Comparison of ENCODE assay signal across 8 cellular contexts in the genomic region with DNA sequence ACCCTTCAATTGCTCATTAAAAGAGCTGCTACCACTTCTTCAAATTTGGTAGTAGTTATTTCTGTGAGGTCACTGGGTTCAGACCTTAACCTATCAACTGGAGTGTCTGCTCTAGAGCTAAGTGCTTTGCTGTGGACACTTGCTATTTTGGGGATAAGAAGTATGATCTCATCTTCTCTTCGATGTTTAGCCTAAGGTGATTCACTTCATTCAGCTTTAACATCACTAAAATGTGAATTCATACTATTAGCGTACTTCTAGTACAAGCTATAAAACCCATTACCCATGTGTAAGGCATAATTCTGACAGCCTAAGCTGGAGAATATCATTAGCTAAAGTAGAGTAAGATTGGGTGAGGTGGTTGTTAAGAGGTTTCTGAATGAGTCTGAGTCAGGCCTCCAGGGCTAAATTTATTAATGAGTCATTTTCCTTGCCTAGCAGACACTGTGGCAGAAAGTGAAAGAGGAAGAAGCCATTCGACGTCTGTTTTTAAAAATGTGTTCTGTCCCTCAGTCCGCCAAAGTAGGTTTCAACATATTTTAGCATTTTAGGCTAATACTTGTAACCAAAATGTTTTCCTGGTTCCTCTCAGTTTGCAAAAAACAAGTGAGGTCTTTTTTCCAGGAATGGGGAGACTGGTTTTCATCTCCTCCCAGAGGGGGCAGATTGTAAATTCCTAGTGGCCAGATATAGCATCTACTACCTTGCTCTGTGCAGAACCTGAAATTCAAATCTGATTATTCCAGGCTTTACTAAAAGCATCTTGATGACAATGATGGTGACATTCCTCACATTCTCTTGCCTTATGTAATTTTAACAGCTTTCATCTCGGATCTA.
A peak's percentile ranks its signal among the peaks of the same experiment; 100 is the strongest.
DNase-seq lines count a peak whose midpoint lies in the region; ATAC-seq, FAIRE-seq and TF ChIP-seq lines count a peak whose summit lies in the region.

No MANE protein-coding gene starts in this region.

- H3K9me3 ChIP-seq in BE2C (no peaks in the 10 kb centered on the region), mucosa of descending colon (no peaks in the 10 kb centered on the region)

- peak overlapping the region in 44 of 59 donors; percentile 1 to 76 (median 40) for H3K27ac ChIP-seq in dorsolateral prefrontal cortex

- intact Hi-C loops in dorsolateral prefrontal cortex (cut with DNase I) (no loop called here), mucosa of descending colon (cut with DNase I, micrococcal nuclease) (no loop called here)

- H3K36me3 ChIP-seq in BE2C (no peaks in the 10 kb centered on the region), mucosa of descending colon (ENCODE audit: low read depth) (no peaks in the 10 kb centered on the region)

- DNase-seq in BE2C (no peak), RCC 7860 (ENCODE audit: low spot score) (peak; percentile 72), dorsolateral prefrontal cortex (no peak), mucosa of descending colon (peak in 1 of 3 donors; percentile 21), NCI-H446 (lab: John Stamatoyannopoulos, UW) (no peak)
- no peak for DNase-seq in stimulated activated naive CD4-positive, alpha-beta T cell (lab: John Stamatoyannopoulos, UW)

- peak; percentile 91 for FAIRE-seq in RCC 7860 (lab: Jason Lieb, UNC)

- H3K4me3 ChIP-seq in BE2C (ENCODE audit: low read depth, low read length) (peak overlapping the region; percentile 19; the same call in 1 of the 2 replicates), dorsolateral prefrontal cortex (no peak overlapping the region), mucosa of descending colon (no peak overlapping the region)

- TF ChIP-seq CTCF in BE2C (IDR thresholded peaks at IDR 0.05; ENCODE audit: low read depth, low read length) (peak; percentile 33), dorsolateral prefrontal cortex (IDR thresholded peaks at IDR 0.05 in 54 of 56, conservative IDR thresholded peaks at IDR 0.05 in 2 of 56; ENCODE audit: low read depth in 1 of 56, partially characterized antibody in 56 of 56) (peak in 1 of 56 donors; percentile 24), mucosa of descending colon (IDR thresholded peaks at IDR 0.05) (no peak)

- H3K4me1 ChIP-seq in BE2C (peaks cover 10% of the 10 kb centered on the region), mucosa of descending colon (ENCODE audit: low read depth) (no peaks in the 10 kb centered on the region)

- H3K27me3 ChIP-seq in BE2C (no peaks in the 10 kb centered on the region), dorsolateral prefrontal cortex (no peaks in the 10 kb centered on the region)

- peak; percentile 99 for ATAC-seq in GM19043 (IDR thresholded peaks at IDR 0.05; ENCODE audit: low read depth, unreplicated experiment)
- ATAC-seq in HG03095 (IDR thresholded peaks at IDR 0.05; ENCODE audit: unreplicated experiment) = peak; percentile 99
- ATAC-seq in mucosa of descending colon = peak; percentile 92
